Comparison of ENCODE assay signal across 9 cellular contexts in genomic region chr4:67762091-67762490, GRCh38. TPM values are rescaled to one million over a fixed set of nuclear protein-coding genes. Genes with fewer than 3 reads are reported as not detected.
DNase-seq lines count a peak whose midpoint lies in the region; ATAC-seq and TF ChIP-seq lines count a peak whose summit lies in the region.
"Had no signal": no experiment of that assay in that cellular context is flagged by ENCODE, and none has a peak within 500 bp of the region (broad histone marks: within the 10 kb centered on the region; RNA-seq: fewer than 3 reads in every experiment).

No MANE protein-coding gene starts in this region.

- H3K9me3 ChIP-seq in osteoblast (ENCODE audit: low read depth, low read length): no peaks in the 10 kb centered on the region

- H3K27ac ChIP-seq in osteoblast (ENCODE audit: low read depth, low read length): no peak overlapping the region

- CTCF ChIA-PET in HEK293T (lab: Yijun Ruan, JAX): no interaction called here

- peak; percentile 77 to 82 for ATAC-seq in activated CD4-positive, CD25-positive, alpha-beta regulatory T cell treated with anti-CD3 and anti-CD28 coated beads, Interleukin-2, amount 50 U/mL, for 24 hours
- peak; percentile 94 for ATAC-seq in HG02763 (IDR thresholded peaks at IDR 0.05; ENCODE audit: unreplicated experiment)

- peak overlapping the region; percentile 22 for H3K4me3 ChIP-seq in osteoblast (ENCODE audit: insufficient read depth, low read length)

- no peak for DNase-seq in activated CD4-positive, CD25-positive, alpha-beta regulatory T cell (lab: John Stamatoyannopoulos, UW)
- DNase-seq in RPMI7951 (ENCODE audit: low read depth) (peak; percentile 46), osteoblast (ENCODE audit: insufficient read length, low spot score, missing footprints) (no peak), cardiac septum (ENCODE audit: low spot score) (no peak), SKM-1 treated with dmso at 0.1 percent for 144 hours (lab: John Stamatoyannopoulos, UW; ENCODE audit: unreplicated experiment) (no peak), HEK293T (ENCODE audit: extremely low spot score) (no peak)

- peak overlapping the region; percentile 48 for H3K4me2 ChIP-seq in osteoblast (ENCODE audit: insufficient read depth, low read length)

- H4K20me1 ChIP-seq in osteoblast (ENCODE audit: insufficient read depth, low read length): no peaks in the 10 kb centered on the region

- TF ChIP-seq CTCF in osteoblast (IDR thresholded peaks at IDR 0.05; ENCODE audit: extremely low read depth, low read depth, low read length): no peak

- peak overlapping the region; percentile 45 for H2AFZ ChIP-seq in osteoblast (ENCODE audit: low read length)

- no peaks in the 10 kb centered on the region for H3K36me3 ChIP-seq in osteoblast (ENCODE audit: insufficient read depth, low read length)

- no peaks in the 10 kb centered on the region for H3K27me3 ChIP-seq in osteoblast (ENCODE audit: insufficient read depth, low read length)

- H3K4me1 ChIP-seq in osteoblast (ENCODE audit: insufficient read depth, low read length): no peaks in the 10 kb centered on the region

- POLR2A ChIA-PET in HEK293T (lab: Yijun Ruan, JAX): no interaction called here

- intact Hi-C loops in cardiac septum (cut with DNase I): no loop called here

- H3K79me2 ChIP-seq in osteoblast (ENCODE audit: insufficient read depth, low read length): no peaks in the 10 kb centered on the region

TF ChIP-seq in HEK293T, 16 proteins besides CTCF, POLR2A, EP300 and RAD21:
- TF ChIP-seq FOXM1 (IDR thresholded peaks at IDR 0.05; ENCODE audit: borderline replicate concordance) (no peak), NFRKB (IDR thresholded peaks at IDR 0.05) (no peak), ZNF384 (IDR thresholded peaks at IDR 0.05) (no peak), TARDBP (IDR thresholded peaks at IDR 0.05) (no peak), ELF4 (IDR thresholded peaks at IDR 0.05) (no peak), HDGF (IDR thresholded peaks at IDR 0.05; ENCODE audit: borderline replicate concordance) (no peak), SP1 (IDR thresholded peaks at IDR 0.05) (no peak), ARNT (IDR thresholded peaks at IDR 0.05) (no peak), FOXA1 (IDR thresholded peaks at IDR 0.05) (no peak), SUZ12 (IDR thresholded peaks at IDR 0.05) (no peak), BHLHE40 (IDR thresholded peaks at IDR 0.05; ENCODE audit: borderline replicate concordance) (no peak), FOXK2 (IDR thresholded peaks at IDR 0.05) (no peak), L3MBTL2 (conservative IDR thresholded peaks at IDR 0.05) (no peak)
- TF ChIP-seq, protein P1, sequence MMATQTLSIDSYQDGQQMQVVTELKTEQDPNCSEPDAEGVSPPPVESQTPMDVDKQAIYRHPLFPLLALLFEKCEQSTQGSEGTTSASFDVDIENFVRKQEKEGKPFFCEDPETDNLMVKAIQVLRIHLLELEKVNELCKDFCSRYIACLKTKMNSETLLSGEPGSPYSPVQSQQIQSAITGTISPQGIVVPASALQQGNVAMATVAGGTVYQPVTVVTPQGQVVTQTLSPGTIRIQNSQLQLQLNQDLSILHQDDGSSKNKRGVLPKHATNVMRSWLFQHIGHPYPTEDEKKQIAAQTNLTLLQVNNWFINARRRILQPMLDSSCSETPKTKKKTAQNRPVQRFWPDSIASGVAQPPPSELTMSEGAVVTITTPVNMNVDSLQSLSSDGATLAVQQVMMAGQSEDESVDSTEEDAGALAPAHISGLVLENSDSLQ (IDR thresholded peaks at IDR 0.05): no peak

RNA-seq across cellular contexts. Expression of gene GNRHR, which starts 7.9 kb away (rescaled TPM):
- not detected in 2 replicates for total RNA-seq in RPMI7951 (2014; rRNA removed; shearing (Covaris generic))
- not detected in 2 replicates for total RNA-seq in osteoblast
- not detected for total RNA-seq in cardiac septum
- total RNA-seq: SK-MEL-5 had no signal
